Comparison of ENCODE assay signal across 22 cellular contexts in genomic region chr4:17166954-17167353, GRCh38.
DNase-seq lines count a peak whose midpoint lies in the region; ATAC-seq and TF ChIP-seq lines count a peak whose summit lies in the region.
"Had no signal": no experiment of that assay in that cellular context is flagged by ENCODE, and none has a peak within 500 bp of the region (broad histone marks: within the 10 kb centered on the region; RNA-seq: fewer than 3 reads in every experiment).

No MANE protein-coding gene starts in this region.

- ATAC-seq in gastroesophageal sphincter (peak; percentile 53), HG02642 (IDR thresholded peaks at IDR 0.05; ENCODE audit: poor library complexity, unreplicated experiment) (no peak)
- ATAC-seq: activated CD8-positive, alpha-beta T cell treated with anti-CD3 and anti-CD28 coated beads for 36 hours; PC-3; T-helper 17 cell had no signal

- intact Hi-C loops in uterus (cut with DNase I; ENCODE audit: low total_unique reads) = no loop called here

- no peaks in the 10 kb centered on the region for H3K36me3 ChIP-seq in gastroesophageal sphincter
- H3K36me3 ChIP-seq in uterus = no peaks in the 10 kb centered on the region
- H3K36me3 ChIP-seq: sigmoid colon, SJSA1, stomach, WERI-Rb-1 had no signal

- H3K4me1 ChIP-seq in gastroesophageal sphincter (peaks cover 0 to 14% (median 0%) of the 10 kb centered on the region in 3 donors), uterus (peaks cover 0 to 9% of the 10 kb centered on the region in 2 donors)
- H3K4me1 ChIP-seq: sigmoid colon had no signal

- H3K27ac ChIP-seq in gastroesophageal sphincter (no peak overlapping the region), uterus (peak overlapping the region; percentile 53 to 74)
- H3K27ac ChIP-seq: sigmoid colon, stomach, WERI-Rb-1 had no signal

- DNase-seq in astrocyte of the cerebellum (ENCODE audit: low read depth) (peak; percentile 29), midbrain (lab: John Stamatoyannopoulos, UW) (peak; percentile 36), uterus (peak; percentile 36 to 40), NCI-H1092 (lab: John Stamatoyannopoulos, UW) (no peak), MV-4-11 (lab: John Stamatoyannopoulos, UW) (no peak), NCI-H1105 treated with DMSO at 0.1 percent for 48 hours (lab: John Stamatoyannopoulos, UW) (no peak)
- DNase-seq: activated CD8-positive, alpha-beta T cell treated with anti-CD3 and anti-CD28 coated beads for 36 hours; activated naive CD4-positive, alpha-beta T cell treated with anti-CD3 and anti-CD28 coated beads, Interleukin-2, amount 50 U/mL, for 16 hours; activated T-cell treated with anti-CD3 and anti-CD28 coated beads, Interleukin-2, amount 50 U/mL, for 48 hours; hippocampal formation; Karpas-422; NCI-H1417; NCI-H69; PC-3; sigmoid colon; stomach; T-helper 17 cell; WERI-Rb-1 had no signal

- H3K9me3 ChIP-seq in gastroesophageal sphincter (peaks cover 0 to 5% (median 0%) of the 10 kb centered on the region in 3 donors), uterus (peaks cover 0 to 3% of the 10 kb centered on the region in 2 donors)

- H3K27me3 ChIP-seq in gastroesophageal sphincter (no peaks in the 10 kb centered on the region), uterus (no peaks in the 10 kb centered on the region)
- H3K27me3 ChIP-seq: dorsolateral prefrontal cortex, sigmoid colon, SJSA1, stomach had no signal

- TF ChIP-seq POLR2A in gastroesophageal sphincter (IDR thresholded peaks at IDR 0.05) (no peak), uterus (IDR thresholded peaks at IDR 0.05) (no peak)

- TF ChIP-seq CTCF in astrocyte of the cerebellum (IDR thresholded peaks at IDR 0.05; ENCODE audit: low read depth, low read length, missing control alignments) (no peak), gastroesophageal sphincter (IDR thresholded peaks at IDR 0.05) (no peak), uterus (IDR thresholded peaks at IDR 0.05) (no peak)

- no peak for TF ChIP-seq EP300 in gastroesophageal sphincter (IDR thresholded peaks at IDR 0.05)

- no peak overlapping the region for H3K4me3 ChIP-seq in astrocyte of the cerebellum (ENCODE audit: low read depth, low read length)
- no peak overlapping the region for H3K4me3 ChIP-seq in gastroesophageal sphincter
- H3K4me3 ChIP-seq in uterus = no peak overlapping the region
- H3K4me3 ChIP-seq: dorsolateral prefrontal cortex, sigmoid colon, SJSA1, stomach had no signal

- in situ Hi-C loops in astrocyte of the cerebellum (cut with HindIII; ENCODE audit: low sequenced_read_pairs) = loop anchor here (5.0 kb wide), 1 partner anchor 70 kb away; no protein-coding TSS in a partner anchor

- WGBS in gastroesophageal sphincter (ENCODE audit: low coverage in 1 of 2), 2 donors = 17 to 44% methylated on average over 4 of the region's 5 CpGs

Comparison
In these comparisons a context has a peak if more than half of its experiments do, and no peak if none do; other contexts are left out.
1. DNase-seq: peak in astrocyte of the cerebellum (single experiment), midbrain (single experiment) and uterus (2 of 2); none in NCI-H1092 (single experiment), MV-4-11 (single experiment) and NCI-H1105 treated with DMSO at 0.1 percent for 48 hours (single experiment).
2. H3K27ac ChIP-seq: peak in uterus (2 of 2); none in gastroesophageal sphincter (0 of 4).